15 cellular contexts compared by ENCODE assay signal in genomic region chr16:10936585-10936984, GRCh38. TPM values are rescaled to one million over a fixed set of nuclear protein-coding genes. Genes with fewer than 3 reads are reported as not detected.
A peak's percentile ranks its signal among the peaks of the same experiment; 100 is the strongest.
DNase-seq lines count a peak whose midpoint lies in the region; ATAC-seq and TF ChIP-seq lines count a peak whose summit lies in the region.
"Had no signal": no experiment of that assay in that cellular context is flagged by ENCODE, and none has a peak within 500 bp of the region (broad histone marks: within the 10 kb centered on the region; RNA-seq: fewer than 3 reads in every experiment).

No MANE protein-coding gene starts in this region.

- H3K4me3 ChIP-seq in GM23248 (no peak overlapping the region), coronary artery (peak overlapping the region; percentile 56), gastrocnemius medialis (no peak overlapping the region)
- H3K4me3 ChIP-seq: thyroid gland had no signal

- no peaks in the 10 kb centered on the region for H3K9me3 ChIP-seq in GM23248 (ENCODE audit: low read depth)
- no peaks in the 10 kb centered on the region for H3K9me3 ChIP-seq in gastrocnemius medialis
- H3K9me3 ChIP-seq: thyroid gland had no signal

- no peak overlapping the region; the same call in 1 of the 2 replicates for H3K9ac ChIP-seq in GM23248
- H3K9ac ChIP-seq: parathyroid adenoma had no signal

- no peaks in the 10 kb centered on the region for H3K9me2 ChIP-seq in GM23248 (ENCODE audit: insufficient read depth)

- H2AFZ ChIP-seq in GM23248: no peak overlapping the region
- H2AFZ ChIP-seq: parathyroid adenoma had no signal

- WGBS in GM23248 (ENCODE audit: low coverage in 1 of 2, low lambda C conversion rate in 2 of 2, missing lambda C conversion rate in 2 of 2), 2 experiments: 33 to 47% methylated on average over 6 of the region's 6 CpGs

- H3K27me3 Mint-ChIP-seq in activated CD8-positive, alpha-beta T cell treated with anti-CD3 and anti-CD28 coated beads, Interleukin-2, amount 10 ng/mL, durations not matched to agents 7 days and 5 days (ENCODE audit: low read depth): no peaks in the 10 kb centered on the region
- no peaks in the 10 kb centered on the region for H3K27me3 Mint-ChIP-seq in activated CD8-positive, alpha-beta T cell treated with anti-CD3 and anti-CD28 coated beads for 36 hours

- TF ChIP-seq POLR2A in gastrocnemius medialis (IDR thresholded peaks at IDR 0.05): no peak

- in situ Hi-C loops in GM23248 (cut with MboI): no loop called here
- in situ Hi-C loops in gastrocnemius medialis (cut with MboI; ENCODE audit: low sequenced_read_pairs in 4 of 4): no loop called here

- peaks cover 85% of the 10 kb centered on the region for H3K4me1 Mint-ChIP-seq in activated CD8-positive, alpha-beta T cell treated with anti-CD3 and anti-CD28 coated beads, Interleukin-2, amount 10 ng/mL, durations not matched to agents 7 days and 5 days (ENCODE audit: low read depth)
- H3K4me1 Mint-ChIP-seq in activated CD8-positive, alpha-beta T cell treated with anti-CD3 and anti-CD28 coated beads for 36 hours (ENCODE audit: low read depth): peaks cover 72% of the 10 kb centered on the region

- H4K20me1 ChIP-seq in GM23248 (ENCODE audit: insufficient read depth): peaks cover 6% of the 10 kb centered on the region

- POLR2A ChIA-PET in activated CD8-positive, alpha-beta T cell treated with anti-CD3 and anti-CD28 coated beads, Interleukin-2, amount 10 ng/mL, durations not matched to agents 7 days and 5 days (lab: Charles Lee): interaction anchor here (1.2 to 1.3 kb wide), 2 partner anchors 9 to 28 kb away, joined by 3 to 4 read pairs; no protein-coding TSS in a partner anchor
- POLR2A ChIA-PET in activated CD8-positive, alpha-beta T cell treated with anti-CD3 and anti-CD28 coated beads for 36 hours (lab: Charles Lee): interaction anchor here (0.9 to 1.0 kb wide), 2 partner anchors 11 to 18 kb away, joined by 3 read pairs; no protein-coding TSS in a partner anchor

- H3F3A ChIP-seq in GM23248 (ENCODE audit: insufficient read depth): no peaks in the 10 kb centered on the region

- H3K36me3 Mint-ChIP-seq in activated CD8-positive, alpha-beta T cell treated with anti-CD3 and anti-CD28 coated beads, Interleukin-2, amount 10 ng/mL, durations not matched to agents 7 days and 5 days (ENCODE audit: low read depth): peaks cover 58% of the 10 kb centered on the region
- H3K36me3 Mint-ChIP-seq in activated CD8-positive, alpha-beta T cell treated with anti-CD3 and anti-CD28 coated beads for 36 hours (ENCODE audit: low read depth): peaks cover 50% of the 10 kb centered on the region

- peak overlapping the region; percentile 68 for H3K4me3 Mint-ChIP-seq in activated CD8-positive, alpha-beta T cell treated with anti-CD3 and anti-CD28 coated beads, Interleukin-2, amount 10 ng/mL, durations not matched to agents 7 days and 5 days
- H3K4me3 Mint-ChIP-seq in activated CD8-positive, alpha-beta T cell treated with anti-CD3 and anti-CD28 coated beads for 36 hours: no peak overlapping the region

- H3K36me3 ChIP-seq in GM23248 (ENCODE audit: low read depth) (no peaks in the 10 kb centered on the region), gastrocnemius medialis (no peaks in the 10 kb centered on the region)

- no peaks in the 10 kb centered on the region for H3K9me3 Mint-ChIP-seq in activated CD8-positive, alpha-beta T cell treated with anti-CD3 and anti-CD28 coated beads, Interleukin-2, amount 10 ng/mL, durations not matched to agents 7 days and 5 days (ENCODE audit: insufficient read depth)
- no peaks in the 10 kb centered on the region for H3K9me3 Mint-ChIP-seq in activated CD8-positive, alpha-beta T cell treated with anti-CD3 and anti-CD28 coated beads for 36 hours

- no peaks in the 10 kb centered on the region for H3K27me3 ChIP-seq in GM23248 (replicated peaks; ENCODE audit: insufficient read depth)
- H3K27me3 ChIP-seq in gastrocnemius medialis: no peaks in the 10 kb centered on the region
- H3K27me3 ChIP-seq: thyroid gland had no signal

- intact Hi-C loops in activated CD8-positive, alpha-beta T cell treated with anti-CD3 and anti-CD28 coated beads for 36 hours (cut with micrococcal nuclease): no loop called here
- intact Hi-C loops in gastrocnemius medialis (cut with DNase I; ENCODE audit: low total_unique reads): no loop called here

- DNase-seq in activated CD8-positive, alpha-beta T cell treated with anti-CD3 and anti-CD28 coated beads, Interleukin-2, amount 10 ng/mL, durations not matched to agents 7 days and 5 days: no peak
- no peak for DNase-seq in activated CD8-positive, alpha-beta T cell treated with anti-CD3 and anti-CD28 coated beads for 36 hours
- DNase-seq in GM23248 (no peak), coronary artery (ENCODE audit: low spot score) (no peak), gastrocnemius medialis (no peak), SK-N-DZ (ENCODE audit: low spot score) (no peak), C1 segment of cervical spinal cord (lab: John Stamatoyannopoulos, UW) (no peak)
- DNase-seq: activated CD4-positive, alpha-beta T cell treated with anti-CD3 and anti-CD28 coated beads for 1 hour; NCI-H187 treated with DMSO at 0.1 percent for 48 hours; NCI-H524; thyroid gland had no signal

- ATAC-seq in activated CD8-positive, alpha-beta T cell treated with anti-CD3 and anti-CD28 coated beads, Interleukin-2, amount 10 ng/mL, durations not matched to agents 7 days and 5 days: no peak
- no peak for ATAC-seq in activated CD8-positive, alpha-beta T cell treated with anti-CD3 and anti-CD28 coated beads for 36 hours
- ATAC-seq in gastrocnemius medialis: no peak
- ATAC-seq in GM18867 (IDR thresholded peaks at IDR 0.05; ENCODE audit: unreplicated experiment): no peak
- ATAC-seq: Panc1 had no signal

- CTCF ChIA-PET in activated CD8-positive, alpha-beta T cell treated with anti-CD3 and anti-CD28 coated beads, Interleukin-2, amount 10 ng/mL, durations not matched to agents 7 days and 5 days (lab: Charles Lee): interaction anchor here (1.1 to 2.3 kb wide), 5 partner anchors 12 to 435 kb away, joined by 3 to 6 read pairs (median 3); no protein-coding TSS in a partner anchor
- CTCF ChIA-PET in activated CD8-positive, alpha-beta T cell treated with anti-CD3 and anti-CD28 coated beads for 36 hours (lab: Charles Lee): interaction anchor here (0.9 to 6.8 kb wide), 5 partner anchors 15 to 199 kb away, joined by 3 to 40 read pairs (median 3); no protein-coding TSS in a partner anchor

- peak overlapping the region; percentile 70 for H3K27ac Mint-ChIP-seq in activated CD8-positive, alpha-beta T cell treated with anti-CD3 and anti-CD28 coated beads, Interleukin-2, amount 10 ng/mL, durations not matched to agents 7 days and 5 days
- H3K27ac Mint-ChIP-seq in activated CD8-positive, alpha-beta T cell treated with anti-CD3 and anti-CD28 coated beads for 36 hours: no peak overlapping the region

- peak overlapping the region; percentile 14 for H3K4me2 ChIP-seq in GM23248 (ENCODE audit: unreplicated experiment)

- TF ChIP-seq CTCF in activated CD8-positive, alpha-beta T cell treated with anti-CD3 and anti-CD28 coated beads for 36 hours (IDR thresholded peaks at IDR 0.05): no peak
- no peak for TF ChIP-seq CTCF in coronary artery (IDR thresholded peaks at IDR 0.05)
- TF ChIP-seq CTCF in gastrocnemius medialis (IDR thresholded peaks at IDR 0.05 in 4 of 5, conservative IDR thresholded peaks at IDR 0.05 in 1 of 5): no peak

- H3K4me1 ChIP-seq in GM23248 (ENCODE audit: insufficient read depth) (peaks cover 40% of the 10 kb centered on the region), gastrocnemius medialis (peaks cover 86 to 89% of the 10 kb centered on the region in 2 donors)

- peaks cover 100% of the 10 kb centered on the region for H3K79me2 ChIP-seq in GM23248 (ENCODE audit: insufficient read depth)

- H3K27ac ChIP-seq in GM23248 (no peak overlapping the region), coronary artery (peak overlapping the region in 1 of 2 donors; percentile 59), gastrocnemius medialis (peak overlapping the region; percentile 91 to 96 (median 94))
- H3K27ac ChIP-seq: epithelial cell of prostate, parathyroid adenoma had no signal

RNA-seq across cellular contexts. Expression of gene DEXI, which starts 5.7 kb away (rescaled TPM):
- total RNA-seq in activated CD8-positive, alpha-beta T cell treated with anti-CD3 and anti-CD28 coated beads, Interleukin-2, amount 10 ng/mL, durations not matched to agents 7 days and 5 days: 10 to 100 TPM; 31.9 TPM
- total RNA-seq in activated CD8-positive, alpha-beta T cell treated with anti-CD3 and anti-CD28 coated beads for 36 hours: 10 to 100 TPM; 24.8 to 25.3 TPM
- 101 and 105 TPM in 2 replicates for total RNA-seq in GM23248 (2014; rRNA removed; shearing (Covaris generic))
- 41.8 and 42.1 TPM in 2 replicates for polyA plus RNA-seq in GM23248 (2016; fragmentation: Nextera tagmentation; extraction: Ambion mirVana)
- 100 to 1,000 TPM in 3 of 4 donors, 10 to 100 TPM in 1; 83.9 to 184 (median 127) TPM for total RNA-seq in gastrocnemius medialis
- polyA plus RNA-seq in SK-N-DZ (2014; cell fraction: cytosol; rRNA removed): 44.3 and 52.6 TPM in 2 replicates
- 34.4 and 41.2 TPM in 2 replicates for polyA plus RNA-seq in SK-N-DZ (2014; cell fraction: nucleus; rRNA removed)

RNA-seq across cellular contexts. Expression of gene CLEC16A, which starts 7.8 kb away (rescaled TPM):
- total RNA-seq in activated CD8-positive, alpha-beta T cell treated with anti-CD3 and anti-CD28 coated beads, Interleukin-2, amount 10 ng/mL, durations not matched to agents 7 days and 5 days: 10 to 100 TPM; 32.8 to 38.5 TPM
- 10 to 100 TPM; 20.4 to 21.7 TPM for total RNA-seq in activated CD8-positive, alpha-beta T cell treated with anti-CD3 and anti-CD28 coated beads for 36 hours
- 12.9 and 21.4 TPM in 2 replicates for total RNA-seq in GM23248 (2014; rRNA removed; shearing (Covaris generic))
- polyA plus RNA-seq in GM23248 (2016; fragmentation: Nextera tagmentation; extraction: Ambion mirVana): 12.7 and 13.2 TPM in 2 replicates
- 10 to 100 TPM; 24.5 to 33.0 (median 29.3) TPM for total RNA-seq in gastrocnemius medialis
- 7.4 and 10.1 TPM in 2 replicates for polyA plus RNA-seq in SK-N-DZ (2014; cell fraction: cytosol; rRNA removed)
- polyA plus RNA-seq in SK-N-DZ (2014; cell fraction: nucleus; rRNA removed): 7.2 and 9.7 TPM in 2 replicates

RNA-seq across cellular contexts. Expression of gene CIITA, which starts 59.6 kb away (rescaled TPM):
- 10 to 100 TPM; 23.3 to 23.6 TPM for total RNA-seq in activated CD8-positive, alpha-beta T cell treated with anti-CD3 and anti-CD28 coated beads, Interleukin-2, amount 10 ng/mL, durations not matched to agents 7 days and 5 days
- 1 to 10 TPM; 4.4 to 5.3 TPM for total RNA-seq in activated CD8-positive, alpha-beta T cell treated with anti-CD3 and anti-CD28 coated beads for 36 hours
- total RNA-seq in GM23248 (2014; rRNA removed; shearing (Covaris generic)): under 0.01 TPM in 1 of 2 replicates, not detected in the other
- 0.09 and 0.75 TPM in 2 replicates for polyA plus RNA-seq in GM23248 (2016; fragmentation: Nextera tagmentation; extraction: Ambion mirVana)
- total RNA-seq in gastrocnemius medialis: 1 to 10 TPM; 2.3 to 9.1 (median 5.1) TPM
- 0.46 TPM in 1 of 2 replicates, not detected in the other for polyA plus RNA-seq in SK-N-DZ (2014; cell fraction: cytosol; rRNA removed)
- 0.24 and 0.27 TPM in 2 replicates for polyA plus RNA-seq in SK-N-DZ (2014; cell fraction: nucleus; rRNA removed)
